In the genomic region with DNA sequence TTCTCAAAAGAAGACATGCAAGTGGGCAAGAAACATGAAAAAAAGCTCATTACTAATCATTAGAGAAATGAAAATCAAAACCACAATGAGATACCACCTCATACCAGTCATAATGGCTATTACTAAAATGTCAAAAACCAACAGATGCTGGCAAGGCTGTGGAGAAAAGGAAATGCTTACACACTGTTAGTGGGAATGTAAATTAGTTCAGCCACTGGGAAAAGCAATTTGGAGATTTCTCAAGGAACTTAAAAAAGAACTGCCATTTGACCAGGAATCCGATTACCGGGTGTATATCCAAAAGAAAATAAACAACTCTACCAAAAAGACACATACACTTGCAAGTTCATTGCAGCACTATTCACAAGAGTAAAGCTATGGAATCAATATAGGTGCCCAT, we compare ENCODE assay signal across 24 cellular contexts.
"Had no signal": no experiment of that assay in that cellular context is flagged by ENCODE, and none has a peak within 500 bp of the region (broad histone marks: within the 10 kb centered on the region; RNA-seq: fewer than 3 reads in every experiment).

No MANE protein-coding gene starts in this region.

- ATAC-seq: foreskin keratinocyte, heart right ventricle, left lung, lower lobe of right lung, natural killer cell, right cardiac atrium, upper lobe of right lung had no signal

- H3K4me3 ChIP-seq: ascending aorta, colonic mucosa, heart right ventricle, left lung, lower lobe of right lung, neural progenitor cell, spleen, suprapubic skin, tibial artery, upper lobe of right lung had no signal

- H3K27me3 ChIP-seq: ascending aorta, colonic mucosa, foreskin keratinocyte, heart right ventricle, left lung, neural progenitor cell, spleen, suprapubic skin, tibial artery, upper lobe of right lung had no signal

- H3K36me3 ChIP-seq: ascending aorta, colonic mucosa, heart right ventricle, left lung, lower lobe of right lung, neural progenitor cell, spleen, suprapubic skin, tibial artery, upper lobe of right lung had no signal

- H3K27ac ChIP-seq: ascending aorta, colonic mucosa, foreskin keratinocyte, heart right ventricle, left lung, lower lobe of right lung, neural progenitor cell, spleen, suprapubic skin, tibial artery, upper lobe of right lung, VCaP had no signal

- DNase-seq: activated CD4-positive, alpha-beta T cell treated with anti-CD3 and anti-CD28 coated beads for 4 hours; activated CD4-positive, alpha-beta T cell treated with anti-CD3 and anti-CD28 coated beads, Interleukin-2, amount 50 U/mL, for 4 hours; activated effector memory CD4-positive, alpha-beta T cell treated with anti-CD3 and anti-CD28 coated beads, Interleukin-2, amount 50 U/mL, for 16 hours; activated naive CD4-positive, alpha-beta T cell treated with anti-CD3 and anti-CD28 coated beads for 36 hours; activated naive CD8-positive, alpha-beta T cell treated with anti-CD3 and anti-CD28 coated beads for 36 hours; colonic mucosa; effector CD8-positive, alpha-beta T cell; erythroblast; foreskin keratinocyte; heart right ventricle; left lung; lower lobe of right lung; mesenchymal stem cell; natural killer cell; posterior cingulate gyrus; right cardiac atrium; spleen; stimulated activated naive CD4-positive, alpha-beta T cell; tibial artery; upper lobe of right lung had no signal

- H3K9me3 ChIP-seq: ascending aorta, colonic mucosa, lower lobe of right lung, suprapubic skin, tibial artery, upper lobe of right lung had no signal

- H3K4me1 ChIP-seq: ascending aorta, colonic mucosa, foreskin keratinocyte, heart right ventricle, left lung, lower lobe of right lung, neural progenitor cell, spleen, suprapubic skin, tibial artery, upper lobe of right lung had no signal
